Comparison of ENCODE assay signal across 28 cellular contexts in the genomic region with DNA sequence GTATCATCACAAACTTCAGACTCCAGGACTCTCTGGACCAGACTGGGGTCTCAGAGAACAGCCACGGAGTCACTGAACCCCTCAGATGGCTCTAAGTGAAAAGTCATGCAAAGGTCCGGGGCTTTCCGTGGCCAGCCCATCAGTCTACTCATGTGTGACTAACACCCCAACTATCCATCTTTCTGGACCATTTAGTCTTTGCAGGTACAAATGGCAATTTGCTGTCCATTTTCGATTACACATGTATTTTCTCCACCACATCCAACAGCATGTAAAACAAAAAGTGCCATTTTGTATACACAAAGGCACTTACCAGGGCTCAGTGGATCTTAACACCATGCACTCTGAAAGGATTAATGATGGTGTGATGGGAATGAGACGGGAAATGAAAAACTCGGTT.
"Had no signal": no experiment of that assay in that cellular context is flagged by ENCODE, and none has a peak within 500 bp of the region (broad histone marks: within the 10 kb centered on the region; RNA-seq: fewer than 3 reads in every experiment).

No MANE protein-coding gene starts in this region.

- H3K27ac ChIP-seq: gastroesophageal sphincter, hepatocyte, parathyroid adenoma, psoas muscle, stomach, thyroid gland, upper lobe of right lung, WERI-Rb-1 had no signal

- H3K79me2 ChIP-seq: hepatocyte, parathyroid adenoma had no signal

- H3K9me3 ChIP-seq: gastroesophageal sphincter, psoas muscle, stomach, thyroid gland, upper lobe of right lung had no signal

- H3K4me3 ChIP-seq: gastroesophageal sphincter, hepatocyte, psoas muscle, smooth muscle cell, stomach, thyroid gland, upper lobe of right lung had no signal

- H3K36me3 Mint-ChIP-seq: activated naive CD4-positive, alpha-beta T cell treated with anti-CD3 and anti-CD28 coated beads, Interleukin-2, amount 10 ng/mL, durations not matched to agents 7 days and 5 days; activated naive CD8-positive, alpha-beta T cell treated with anti-CD3 and anti-CD28 coated beads, Interleukin-2, amount 10 ng/mL, durations not matched to agents 7 days and 5 days; naive B cell; stimulated activated memory B cell treated with anti-CD40 and anti-IgM and Interleukin-4, amounts not matched to agents 10 μg/mL and 1 μg/mL and 100 μg/mL, for 72 hours had no signal

- DNase-seq: activated CD4-positive, alpha-beta memory T cell treated with anti-CD3 and anti-CD28 coated beads, Interleukin-2, amount 10 ng/mL, durations not matched to agents 7 days and 5 days; activated CD4-positive, alpha-beta T cell treated with anti-CD3 and anti-CD28 coated beads, Interleukin-2, amount 10 ng/mL, durations not matched to agents 24 days and 14 days; activated CD4-positive, CD25-positive, alpha-beta regulatory T cell treated with anti-CD3 and anti-CD28 coated beads, Interleukin-2, amount 50 U/mL, for 72 hours; activated CD8-positive, alpha-beta memory T cell treated with anti-CD3 and anti-CD28 coated beads, Interleukin-2, amount 50 U/mL, for 48 hours; activated gamma-delta T cell; activated naive CD4-positive, alpha-beta T cell treated with anti-CD3 and anti-CD28 coated beads, Interleukin-2, amount 10 ng/mL, durations not matched to agents 7 days and 5 days; activated naive CD8-positive, alpha-beta T cell treated with anti-CD3 and anti-CD28 coated beads, Interleukin-2, amount 10 ng/mL, durations not matched to agents 7 days and 5 days; activated T-cell treated with anti-CD3 and anti-CD28 coated beads, Interleukin-2, amount 50 U/mL, for 24 hours; amniotic stem cell; caudate nucleus; left colon; naive B cell; nucleus accumbens; psoas muscle; stimulated activated CD4-positive, alpha-beta T cell treated with anti-CD3 and anti-CD28 coated beads, Interleukin-1b, Interleukin-23, amount 100 ng/mL, for 48 hours; stimulated activated CD4-positive, alpha-beta T cell treated with anti-CD3 and anti-CD28 coated beads, Interleukin-4, amount 100 ng/mL, for 4 hours; stimulated activated CD8-positive, alpha-beta memory T cell treated with anti-CD3 and anti-CD28 coated beads, Interleukin-4, amount 100 ng/mL, for 48 hours; stomach; T1000; thyroid gland; upper lobe of right lung; WERI-Rb-1 had no signal

- H3K4me2 ChIP-seq: hepatocyte, smooth muscle cell had no signal

- H2AFZ ChIP-seq: hepatocyte, parathyroid adenoma had no signal

- H3K4me1 Mint-ChIP-seq: activated CD4-positive, alpha-beta memory T cell treated with anti-CD3 and anti-CD28 coated beads, Interleukin-2, amount 10 ng/mL, durations not matched to agents 7 days and 5 days; activated CD4-positive, alpha-beta T cell treated with anti-CD3 and anti-CD28 coated beads, Interleukin-2, amount 10 ng/mL, durations not matched to agents 24 days and 14 days; activated naive CD4-positive, alpha-beta T cell treated with anti-CD3 and anti-CD28 coated beads, Interleukin-2, amount 10 ng/mL, durations not matched to agents 7 days and 5 days; activated naive CD8-positive, alpha-beta T cell treated with anti-CD3 and anti-CD28 coated beads, Interleukin-2, amount 10 ng/mL, durations not matched to agents 7 days and 5 days; naive B cell; stimulated activated memory B cell treated with anti-CD40 and anti-IgM and Interleukin-4, amounts not matched to agents 10 μg/mL and 1 μg/mL and 100 μg/mL, for 72 hours had no signal

- H3K4me3 Mint-ChIP-seq: activated CD4-positive, alpha-beta memory T cell treated with anti-CD3 and anti-CD28 coated beads, Interleukin-2, amount 10 ng/mL, durations not matched to agents 7 days and 5 days; activated CD4-positive, alpha-beta T cell treated with anti-CD3 and anti-CD28 coated beads, Interleukin-2, amount 10 ng/mL, durations not matched to agents 24 days and 14 days; activated naive CD4-positive, alpha-beta T cell treated with anti-CD3 and anti-CD28 coated beads, Interleukin-2, amount 10 ng/mL, durations not matched to agents 7 days and 5 days; activated naive CD8-positive, alpha-beta T cell treated with anti-CD3 and anti-CD28 coated beads, Interleukin-2, amount 10 ng/mL, durations not matched to agents 7 days and 5 days; activated T-cell treated with anti-CD3 and anti-CD28 coated beads, Interleukin-2, amount 50 U/mL, for 24 hours; mesothelial cell of epicardium; naive B cell; stimulated activated memory B cell treated with anti-CD40 and anti-IgM and Interleukin-4, amounts not matched to agents 10 μg/mL and 1 μg/mL and 100 μg/mL, for 72 hours had no signal

- H3K27me3 ChIP-seq: gastroesophageal sphincter, hepatocyte, stomach, thyroid gland, upper lobe of right lung had no signal

- H3K9me3 Mint-ChIP-seq: activated CD4-positive, alpha-beta T cell treated with anti-CD3 and anti-CD28 coated beads, Interleukin-2, amount 10 ng/mL, durations not matched to agents 24 days and 14 days; activated naive CD4-positive, alpha-beta T cell treated with anti-CD3 and anti-CD28 coated beads, Interleukin-2, amount 10 ng/mL, durations not matched to agents 7 days and 5 days; activated naive CD8-positive, alpha-beta T cell treated with anti-CD3 and anti-CD28 coated beads, Interleukin-2, amount 10 ng/mL, durations not matched to agents 7 days and 5 days; activated T-cell treated with anti-CD3 and anti-CD28 coated beads, Interleukin-2, amount 50 U/mL, for 24 hours; mesothelial cell of epicardium had no signal

- H3K4me1 ChIP-seq: parathyroid adenoma, psoas muscle, upper lobe of right lung had no signal

- H3K9ac ChIP-seq: parathyroid adenoma had no signal

- ATAC-seq: gastroesophageal sphincter; left colon; psoas muscle; stimulated activated memory B cell treated with anti-CD40 and anti-IgM and Interleukin-4, amounts not matched to agents 10 μg/mL and 1 μg/mL and 100 μg/mL, for 72 hours; upper lobe of right lung had no signal

- H3K27me3 Mint-ChIP-seq: activated CD4-positive, alpha-beta memory T cell treated with anti-CD3 and anti-CD28 coated beads, Interleukin-2, amount 10 ng/mL, durations not matched to agents 7 days and 5 days; activated CD4-positive, alpha-beta T cell treated with anti-CD3 and anti-CD28 coated beads, Interleukin-2, amount 10 ng/mL, durations not matched to agents 24 days and 14 days; activated naive CD4-positive, alpha-beta T cell treated with anti-CD3 and anti-CD28 coated beads, Interleukin-2, amount 10 ng/mL, durations not matched to agents 7 days and 5 days; activated naive CD8-positive, alpha-beta T cell treated with anti-CD3 and anti-CD28 coated beads, Interleukin-2, amount 10 ng/mL, durations not matched to agents 7 days and 5 days; activated T-cell treated with anti-CD3 and anti-CD28 coated beads, Interleukin-2, amount 50 U/mL, for 24 hours; naive B cell; stimulated activated memory B cell treated with anti-CD40 and anti-IgM and Interleukin-4, amounts not matched to agents 10 μg/mL and 1 μg/mL and 100 μg/mL, for 72 hours had no signal

- H3K27ac Mint-ChIP-seq: activated CD4-positive, alpha-beta memory T cell treated with anti-CD3 and anti-CD28 coated beads, Interleukin-2, amount 10 ng/mL, durations not matched to agents 7 days and 5 days; activated CD4-positive, alpha-beta T cell treated with anti-CD3 and anti-CD28 coated beads, Interleukin-2, amount 10 ng/mL, durations not matched to agents 24 days and 14 days; activated naive CD4-positive, alpha-beta T cell treated with anti-CD3 and anti-CD28 coated beads, Interleukin-2, amount 10 ng/mL, durations not matched to agents 7 days and 5 days; activated naive CD8-positive, alpha-beta T cell treated with anti-CD3 and anti-CD28 coated beads, Interleukin-2, amount 10 ng/mL, durations not matched to agents 7 days and 5 days; activated T-cell treated with anti-CD3 and anti-CD28 coated beads, Interleukin-2, amount 50 U/mL, for 24 hours; mesothelial cell of epicardium; naive B cell; stimulated activated memory B cell treated with anti-CD40 and anti-IgM and Interleukin-4, amounts not matched to agents 10 μg/mL and 1 μg/mL and 100 μg/mL, for 72 hours had no signal
